Comparison of ENCODE assay signal across 8 cellular contexts in genomic region chr1:225987491-225988316, GRCh38. TPM values are rescaled to one million over a fixed set of nuclear protein-coding genes. Genes with fewer than 3 reads are reported as not detected.
DNase-seq lines count a peak whose midpoint lies in the region; ATAC-seq, FAIRE-seq and TF ChIP-seq lines count a peak whose summit lies in the region.

No MANE protein-coding gene starts in this region.

- POLR2A ChIA-PET in AG04450 (lab: Yijun Ruan, JAX), result no interaction called here

- no peak overlapping the region for H3K4me3 Mint-ChIP-seq in mesothelial cell of epicardium
- no peak overlapping the region for H3K4me3 Mint-ChIP-seq in stimulated activated naive CD8-positive, alpha-beta T cell treated with anti-CD3 and anti-CD28 coated beads, Interleukin-15, amount 100 ng/mL, for 72 hours

- no peak for FAIRE-seq in bronchial epithelial cell (lab: Jason Lieb, UNC)

- H3K27me3 Mint-ChIP-seq in mesothelial cell of epicardium (ENCODE audit: low read depth), result no peaks in the 10 kb centered on the region
- H3K27me3 Mint-ChIP-seq in stimulated activated naive CD8-positive, alpha-beta T cell treated with anti-CD3 and anti-CD28 coated beads, Interleukin-15, amount 100 ng/mL, for 72 hours, result no peaks in the 10 kb centered on the region

- ATAC-seq in GM21515 (IDR thresholded peaks at IDR 0.05; ENCODE audit: unreplicated experiment) (no peak), HG03108 (IDR thresholded peaks at IDR 0.05; ENCODE audit: unreplicated experiment) (no peak)
- no peak for ATAC-seq in stimulated activated naive CD8-positive, alpha-beta T cell treated with anti-CD3 and anti-CD28 coated beads, Interleukin-15, amount 100 ng/mL, for 72 hours

- H3K4me3 ChIP-seq in AG04450 (ENCODE audit: low read depth, low read length) (no peak overlapping the region), bronchial epithelial cell (ENCODE audit: low read depth, low read length) (no peak overlapping the region)

- H3K27ac Mint-ChIP-seq in mesothelial cell of epicardium, result no peak overlapping the region
- H3K27ac Mint-ChIP-seq in stimulated activated naive CD8-positive, alpha-beta T cell treated with anti-CD3 and anti-CD28 coated beads, Interleukin-15, amount 100 ng/mL, for 72 hours, result no peak overlapping the region

- H3K9me3 ChIP-seq in AG04450 (ENCODE audit: control insufficient read depth, insufficient read depth, low read length), result no peaks in the 10 kb centered on the region

- DNase-seq in AG04450 (ENCODE audit: low read depth, low spot score), result peak; percentile 20
- peak; percentile 24 for DNase-seq in NCI-H446 treated with DMSO at 0.1 percent for 48 hours (lab: John Stamatoyannopoulos, UW)
- DNase-seq in bronchial epithelial cell (ENCODE audit: low read depth), result peak; percentile 59
- DNase-seq in mesothelial cell of epicardium (ENCODE audit: low spot score in 2 of 2, unreplicated experiment in 2 of 2), result no peak
- DNase-seq in stimulated activated naive CD8-positive, alpha-beta T cell treated with anti-CD3 and anti-CD28 coated beads, Interleukin-15, amount 100 ng/mL, for 72 hours, result no peak

- peak; percentile 79 for TF ChIP-seq CTCF in AG04450 (IDR thresholded peaks at IDR 0.05; ENCODE audit: low read depth, low read length)
- peak; percentile 60 for TF ChIP-seq CTCF in GM12873 (IDR thresholded peaks at IDR 0.05; ENCODE audit: insufficient read depth, low read depth, low read length, missing control alignments)
- peak; percentile 38 for TF ChIP-seq CTCF in bronchial epithelial cell (IDR thresholded peaks at IDR 0.05; ENCODE audit: insufficient read depth, low read length, severe bottlenecking)
- TF ChIP-seq CTCF in mesothelial cell of epicardium (IDR thresholded peaks at IDR 0.05; ENCODE audit: unreplicated experiment), result peak; percentile 89

- peaks cover 33% of the 10 kb centered on the region for H3K36me3 Mint-ChIP-seq in mesothelial cell of epicardium

- H3K4me1 Mint-ChIP-seq in mesothelial cell of epicardium, result no peaks in the 10 kb centered on the region
- H3K4me1 Mint-ChIP-seq in stimulated activated naive CD8-positive, alpha-beta T cell treated with anti-CD3 and anti-CD28 coated beads, Interleukin-15, amount 100 ng/mL, for 72 hours, result peaks cover 47% of the 10 kb centered on the region

- CTCF ChIA-PET in AG04450 (lab: Charles Lee), result interaction anchor here (0.6 to 4.0 kb wide), 35 partner anchors 8 to 759 kb away, joined by 3 to 36 read pairs (median 4); partner anchors contain the start of genes ENAH, SDE2, SRP9 and TMEM63A

- H3K36me3 ChIP-seq in bronchial epithelial cell (ENCODE audit: control insufficient read depth, insufficient read depth, low read length), result peaks cover 17% of the 10 kb centered on the region

- no peaks in the 10 kb centered on the region for H3K27me3 ChIP-seq in AG04450 (ENCODE audit: control insufficient read depth, insufficient read depth, low read length)
- no peaks in the 10 kb centered on the region for H3K27me3 ChIP-seq in bronchial epithelial cell (ENCODE audit: control insufficient read depth, insufficient read depth, low read length)

- peaks cover 7% of the 10 kb centered on the region for H3K9me3 Mint-ChIP-seq in mesothelial cell of epicardium
- H3K9me3 Mint-ChIP-seq in stimulated activated naive CD8-positive, alpha-beta T cell treated with anti-CD3 and anti-CD28 coated beads, Interleukin-15, amount 100 ng/mL, for 72 hours, result no peaks in the 10 kb centered on the region

- no peak overlapping the region for H3K27ac ChIP-seq in AG04450 (ENCODE audit: low read depth, low read length)

RNA-seq across cellular contexts. Expression of gene SDE2, which starts 11.4 kb away (rescaled TPM):
- 12.7 and 15.9 TPM in 2 replicates for polyA plus RNA-seq in AG04450 (2011; rRNA removed)
- polyA minus RNA-seq in AG04450 (2011; rRNA and poly(A)+ RNA removed), result 11.7 and 14.2 TPM in 2 replicates
- total RNA-seq in bronchial epithelial cell, result 41.1 and 46.1 TPM in 2 replicates
- 21.2 to 22.9 TPM (median 21.5 TPM) in 3 replicates for total RNA-seq in mesothelial cell of epicardium

RNA-seq across cellular contexts. Expression of gene LEFTY2, which starts 46.7 kb away (rescaled TPM):
- polyA plus RNA-seq in AG04450 (2011; rRNA removed), result not detected in 2 replicates
- polyA minus RNA-seq in AG04450 (2011; rRNA and poly(A)+ RNA removed), result not detected in 2 replicates
- total RNA-seq in bronchial epithelial cell (not detected in 2 replicates), mesothelial cell of epicardium (0.38 to 0.74 TPM (median 0.57 TPM) in 3 replicates)

Comparison
In these comparisons a context has a peak if more than half of its experiments do, and no peak if none do; other contexts are left out.
1. DNase-seq: peak in AG04450 (single experiment), NCI-H446 treated with DMSO at 0.1 percent for 48 hours (single experiment) and bronchial epithelial cell (single experiment); none in mesothelial cell of epicardium (0 of 2) and stimulated activated naive CD8-positive, alpha-beta T cell treated with anti-CD3 and anti-CD28 coated beads, Interleukin-15, amount 100 ng/mL, for 72 hours (0 of 2).
2. CTCF ChIP-seq: peak in every context shown above with its lines; median percentile 89 in mesothelial cell of epicardium; 79 in AG04450; 60 in GM12873; 38 in bronchial epithelial cell.